Comparison of ENCODE assay signal across 13 cellular contexts in genomic region chr4:99090511-99090910, GRCh38. TPM values are rescaled to one million over a fixed set of nuclear protein-coding genes. Genes with fewer than 3 reads are reported as not detected.
DNase-seq lines count a peak whose midpoint lies in the region; ATAC-seq and TF ChIP-seq lines count a peak whose summit lies in the region.
"Had no signal": no experiment of that assay in that cellular context is flagged by ENCODE, and none has a peak within 500 bp of the region (broad histone marks: within the 10 kb centered on the region; RNA-seq: fewer than 3 reads in every experiment).

No MANE protein-coding gene starts in this region.

- H3K27me3 ChIP-seq in breast epithelium (no peaks in the 10 kb centered on the region), upper lobe of left lung (no peaks in the 10 kb centered on the region)
- H3K27me3 ChIP-seq: stomach had no signal

- no peak for DNase-seq in activated CD4-positive, alpha-beta T cell treated with anti-CD3 and anti-CD28 coated beads for 36 hours
- DNase-seq in activated CD4-positive, alpha-beta T cell treated with anti-CD3 and anti-CD28 coated beads for 1 hour = no peak
- DNase-seq in breast epithelium (ENCODE audit: low spot score in 2 of 2) (no peak), upper lobe of left lung (no peak), substantia nigra (lab: John Stamatoyannopoulos, UW) (no peak), AG20443 (ENCODE audit: low spot score) (no peak), NCI-H446 (lab: John Stamatoyannopoulos, UW) (no peak)
- DNase-seq: islet precursor cell, NCI-H345, stomach had no signal

- POLR2A ChIA-PET in activated CD4-positive, alpha-beta T cell treated with anti-CD3 and anti-CD28 coated beads for 36 hours (lab: Charles Lee) = no interaction called here

- H3K36me3 ChIP-seq in breast epithelium (no peaks in the 10 kb centered on the region), mesodermal cell (ENCODE audit: control insufficient read depth, insufficient read depth, low read length) (peaks cover 14% of the 10 kb centered on the region), upper lobe of left lung (no peaks in the 10 kb centered on the region)

- no peaks in the 10 kb centered on the region for H3K9me3 Mint-ChIP-seq in activated CD4-positive, alpha-beta T cell treated with anti-CD3 and anti-CD28 coated beads for 36 hours (ENCODE audit: low read depth)

- TF ChIP-seq POLR2A in breast epithelium (IDR thresholded peaks at IDR 0.05) = no peak
- no peak for TF ChIP-seq POLR2A in upper lobe of left lung (IDR thresholded peaks at IDR 0.05)

- H3K27ac ChIP-seq in breast epithelium = peak overlapping the region in 1 of 2 donors; percentile 97
- H3K27ac ChIP-seq in mesodermal cell (ENCODE audit: low read depth, low read length, severe bottlenecking) = no peak overlapping the region
- peak overlapping the region in 3 of 4 donors; percentile 95 to 97 (median 96) for H3K27ac ChIP-seq in upper lobe of left lung
- H3K27ac ChIP-seq in substantia nigra (ENCODE audit: low read depth, low read length, poor library complexity, severe bottlenecking) = no peak overlapping the region

- H3K4me3 ChIP-seq in breast epithelium (peak overlapping the region in 2 of 3 donors; percentile 82 to 89), mesodermal cell (ENCODE audit: extremely low read depth, insufficient read depth, low read length, poor library complexity, severe bottlenecking) (peak overlapping the region; percentile 85), upper lobe of left lung (peak overlapping the region in 3 of 4 donors; percentile 78 to 91 (median 79))

- intact Hi-C loops in activated CD4-positive, alpha-beta T cell treated with anti-CD3 and anti-CD28 coated beads for 36 hours (cut with DNase I, micrococcal nuclease) = no loop called here
- intact Hi-C loops in breast epithelium (cut with DNase I; ENCODE audit: low total_unique reads) = no loop called here

- 40 to 67% methylated on average over 1 of the region's 1 CpG for WGBS in mesodermal cell (ENCODE audit: insufficient coverage in 2 of 2), 2 experiments
- WGBS in upper lobe of left lung, 2 donors = 21 to 26% methylated on average over 1 of the region's 1 CpG

- H3K4me1 ChIP-seq in breast epithelium (no peaks in the 10 kb centered on the region), mesodermal cell (ENCODE audit: control insufficient read depth, insufficient read depth, low read length, poor library complexity, severe bottlenecking) (peaks cover 13% of the 10 kb centered on the region), upper lobe of left lung (peaks cover 14 to 40% (median 27%) of the 10 kb centered on the region in 4 donors)

- no peaks in the 10 kb centered on the region for H3K9me3 ChIP-seq in breast epithelium
- no peaks in the 10 kb centered on the region for H3K9me3 ChIP-seq in mesodermal cell (ENCODE audit: control insufficient read depth, low read length)
- no peaks in the 10 kb centered on the region for H3K9me3 ChIP-seq in upper lobe of left lung
- H3K9me3 ChIP-seq: A549, stomach had no signal

- peak overlapping the region; percentile 3 for H3K4me3 Mint-ChIP-seq in activated CD4-positive, alpha-beta T cell treated with anti-CD3 and anti-CD28 coated beads for 36 hours

- ATAC-seq in activated CD4-positive, alpha-beta T cell treated with anti-CD3 and anti-CD28 coated beads for 36 hours = no peak
- no peak for ATAC-seq in upper lobe of left lung (ENCODE audit: low FRiP score in 2 of 2)
- ATAC-seq: A549 had no signal

- peaks cover 32% of the 10 kb centered on the region for H3K4me1 Mint-ChIP-seq in activated CD4-positive, alpha-beta T cell treated with anti-CD3 and anti-CD28 coated beads for 36 hours

- H3K27me3 Mint-ChIP-seq in activated CD4-positive, alpha-beta T cell treated with anti-CD3 and anti-CD28 coated beads for 36 hours = no peaks in the 10 kb centered on the region

- CTCF ChIA-PET in activated CD4-positive, alpha-beta T cell treated with anti-CD3 and anti-CD28 coated beads for 36 hours (lab: Charles Lee) = interaction anchor here (1.1 kb wide), 1 partner anchor 95 kb away, joined by 5 read pairs; the partner anchor contains the start of gene METAP1

- H3K27ac Mint-ChIP-seq in activated CD4-positive, alpha-beta T cell treated with anti-CD3 and anti-CD28 coated beads for 36 hours = no peak overlapping the region

- peaks cover 13% of the 10 kb centered on the region for H3K36me3 Mint-ChIP-seq in activated CD4-positive, alpha-beta T cell treated with anti-CD3 and anti-CD28 coated beads for 36 hours (ENCODE audit: low read depth)

- TF ChIP-seq EP300 in upper lobe of left lung (IDR thresholded peaks at IDR 0.05) = no peak

- no peak for TF ChIP-seq CTCF in breast epithelium (IDR thresholded peaks at IDR 0.05)
- TF ChIP-seq CTCF in upper lobe of left lung (IDR thresholded peaks at IDR 0.05) = no peak

RNA-seq across cellular contexts. Expression of gene ADH5, which starts 1.9 kb away (rescaled TPM):
- total RNA-seq in activated CD4-positive, alpha-beta T cell treated with anti-CD3 and anti-CD28 coated beads for 36 hours = 100 to 1,000 TPM in 1 of 2 experiments, 10 to 100 TPM in 1; 81.3 to 119 TPM
- total RNA-seq in breast epithelium = 100 to 1,000 TPM; 136 to 283 (median 159) TPM
- 223 TPM for polyA plus RNA-seq in mesodermal cell (2013, experiment 1 of 2)
- polyA plus RNA-seq in mesodermal cell (2013, experiment 2 of 2) = 227 TPM
- 100 to 1,000 TPM in 3 of 6 donors, 10 to 100 TPM in 3; 46.1 to 188 (median 97.6) TPM for total RNA-seq in upper lobe of left lung

RNA-seq across cellular contexts. Expression of gene ADH4, which starts 53.6 kb away (rescaled TPM):
- total RNA-seq in activated CD4-positive, alpha-beta T cell treated with anti-CD3 and anti-CD28 coated beads for 36 hours = not detected
- total RNA-seq in breast epithelium (10 to 100 TPM in 1 of 3 donors, 1 to 10 TPM in 1, under 1 TPM in 1; 0.48 to 27.5 (median 7.9) TPM), upper lobe of left lung (under 1 TPM in 3 of 6 donors, not detected in 3; 0.22 to 0.67 (median 0.31) TPM)
- not detected for polyA plus RNA-seq in mesodermal cell (2013, experiment 1 of 2)
- not detected for polyA plus RNA-seq in mesodermal cell (2013, experiment 2 of 2)
- total RNA-seq: HT-29 had no signal

Comparison
In these comparisons a context has a peak if more than half of its experiments do, and no peak if none do; other contexts are left out.
1. H3K27ac ChIP-seq: peak in upper lobe of left lung (3 of 4); none in mesodermal cell (single experiment) and substantia nigra (single experiment).
2. Peak in every context shown above with its lines, with median percentiles within 50 percentile points of each other: H3K4me3 ChIP-seq.